Comparison of ENCODE assay signal across 31 cellular contexts in the genomic region with DNA sequence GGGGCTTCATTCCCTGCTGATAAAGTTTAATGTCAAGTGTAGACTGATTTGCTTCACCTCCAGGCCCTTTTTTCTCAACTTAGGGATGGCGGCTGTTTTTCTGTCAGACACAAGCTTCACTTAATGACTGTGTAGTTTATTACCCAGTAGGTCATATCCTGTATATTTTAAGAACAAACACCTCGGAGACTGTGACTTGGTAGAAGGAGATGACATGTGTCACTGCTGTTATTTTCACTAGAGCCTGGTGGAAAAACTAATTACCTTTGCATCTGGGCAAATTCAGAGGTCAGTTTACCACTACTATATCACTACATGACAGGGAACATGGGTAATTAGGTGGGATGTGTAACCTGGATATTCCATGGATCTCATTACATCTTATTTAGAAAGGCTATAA.
"Had no signal": no experiment of that assay in that cellular context is flagged by ENCODE, and none has a peak within 500 bp of the region (broad histone marks: within the 10 kb centered on the region; RNA-seq: fewer than 3 reads in every experiment).

No MANE protein-coding gene starts in this region.

- H3K4me3 ChIP-seq: neural progenitor cell, ovary, pancreas, prostate gland, psoas muscle, right atrium auricular region, right lobe of liver, sigmoid colon, skin epidermis, smooth muscle cell, spleen had no signal

- H3K36me3 ChIP-seq: neural progenitor cell, neutrophil, ovary, pancreas, prostate gland, right atrium auricular region, right lobe of liver, sigmoid colon, spleen had no signal

- H3K9ac ChIP-seq: neural progenitor cell, parathyroid adenoma had no signal

- H3K4me3 Mint-ChIP-seq: naive thymus-derived CD8-positive, alpha-beta T cell; natural killer cell; natural killer cell treated with Interleukin-12 subunit alpha and Interleukin-12 subunit beta and Interleukin-15 and Interleukin-18, amount 100 ng/mL, for 72 hours; nephron; nephron progenitor cell; neural crest cell; neural progenitor cell had no signal

- H3K4me1 ChIP-seq: pancreas, parathyroid adenoma, prostate gland, psoas muscle, right atrium auricular region, right lobe of liver, sigmoid colon, spleen had no signal

- H2AFZ ChIP-seq: neural progenitor cell, parathyroid adenoma had no signal

- H3K27ac Mint-ChIP-seq: naive thymus-derived CD8-positive, alpha-beta T cell; natural killer cell; natural killer cell treated with Interleukin-12 subunit alpha and Interleukin-12 subunit beta and Interleukin-15 and Interleukin-18, amount 100 ng/mL, for 72 hours; nephron; nephron progenitor cell; neural progenitor cell; progenitor cell of endocrine pancreas had no signal

- H3K27me3 ChIP-seq: neural progenitor cell, neutrophil, ovary, pancreas, right atrium auricular region, right lobe of liver, sigmoid colon had no signal

- ATAC-seq: naive thymus-derived CD8-positive, alpha-beta T cell; natural killer cell; natural killer cell treated with Interleukin-12 subunit alpha and Interleukin-12 subunit beta and Interleukin-15 and Interleukin-18, amount 100 ng/mL, for 72 hours; pancreas; psoas muscle; right cardiac atrium; right lobe of liver; sciatic nerve had no signal

- H3K4me1 Mint-ChIP-seq: naive thymus-derived CD8-positive, alpha-beta T cell; natural killer cell; nephron had no signal

- H3K36me3 Mint-ChIP-seq: natural killer cell; natural killer cell treated with Interleukin-12 subunit alpha and Interleukin-12 subunit beta and Interleukin-15 and Interleukin-18, amount 100 ng/mL, for 72 hours; neural progenitor cell had no signal

- H3K27ac ChIP-seq: neural progenitor cell, neutrophil, ovary, pancreas, parathyroid adenoma, prostate gland, psoas muscle, right atrium auricular region, right lobe of liver, sigmoid colon, skin epidermis, spleen had no signal

- H3K4me2 ChIP-seq: neural progenitor cell, smooth muscle cell had no signal

- DNase-seq: naive thymus-derived CD8-positive, alpha-beta T cell; natural killer cell; nephron progenitor cell; nucleus accumbens; occipital lobe; ovary; pancreas; posterior cingulate gyrus; psoas muscle; retina; right cardiac atrium; right lobe of liver; sigmoid colon; small intestine; spleen; stimulated activated CD4-positive, alpha-beta T cell treated with anti-CD3 and anti-CD28 coated beads, Interleukin-12 subunit alpha, Interleukin-12 subunit beta, amount 100 ng/mL, for 4 hours; stimulated activated CD4-positive, alpha-beta T cell treated with anti-CD3 and anti-CD28 coated beads, Interleukin-15, amount 100 ng/mL, for 24 hours; stimulated activated CD4-positive, alpha-beta T cell treated with anti-CD3 and anti-CD28 coated beads, Interleukin-1b, Interleukin-23, amount 100 ng/mL, for 48 hours; stimulated activated CD4-positive, alpha-beta T cell treated with anti-CD3 and anti-CD28 coated beads, Interleukin-2, amount 100 ng/mL, for 24 hours had no signal

- FAIRE-seq: pancreas, small intestine had no signal

- H3K9me3 ChIP-seq: neutrophil, ovary, pancreas, prostate gland, psoas muscle, right atrium auricular region, right lobe of liver, sigmoid colon, spleen had no signal

- H3K27me3 Mint-ChIP-seq: progenitor cell of endocrine pancreas had no signal

- H3K79me2 ChIP-seq: parathyroid adenoma had no signal
